ENCODE assay signal across 8 cellular contexts in the genomic region with DNA sequence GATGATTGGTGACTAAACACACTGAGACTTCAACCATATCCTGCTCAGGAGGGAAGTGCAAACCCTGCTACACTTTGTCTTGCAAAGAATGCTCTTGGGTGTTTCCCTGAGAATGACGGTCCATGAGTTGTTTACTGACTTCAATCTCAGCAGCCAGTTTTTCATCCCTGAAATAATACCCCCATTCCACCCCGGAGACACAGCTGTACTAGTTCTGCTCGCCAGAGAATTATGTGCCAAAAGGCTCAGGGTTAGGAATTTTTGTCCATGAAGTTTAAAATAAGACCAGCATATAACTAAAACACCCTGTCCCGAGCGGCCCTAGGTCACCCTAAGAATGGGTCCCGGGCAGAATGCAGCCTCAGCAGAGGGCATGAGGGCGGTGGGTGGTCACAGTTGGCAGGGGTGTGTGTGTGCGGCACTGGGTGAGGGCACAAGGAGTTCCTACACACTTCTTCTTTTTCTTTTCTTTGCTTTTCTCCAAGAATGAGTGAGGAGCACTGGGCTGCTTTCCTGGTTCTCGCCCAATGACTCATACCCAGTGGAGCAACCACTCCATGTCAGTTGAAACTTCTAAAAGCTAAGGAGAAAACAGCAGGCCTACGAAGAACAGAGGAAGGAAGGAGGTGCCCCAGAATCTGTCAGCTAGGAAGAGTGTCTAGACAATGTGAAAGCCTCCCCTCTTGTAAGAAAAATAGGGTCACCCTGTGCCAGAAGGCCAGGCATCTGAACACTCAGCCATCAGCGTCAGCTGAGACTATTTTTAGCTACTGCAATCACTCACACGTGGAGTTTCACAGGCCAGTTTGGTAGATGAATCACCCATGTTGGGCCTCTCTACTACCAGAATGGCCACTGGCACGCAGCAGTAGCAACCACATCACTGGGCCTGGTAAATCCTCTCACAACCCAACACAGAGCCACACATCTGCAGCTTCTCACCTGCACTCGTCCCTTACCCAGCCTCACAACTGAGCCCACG.
DNase-seq lines count a peak whose midpoint lies in the region; ATAC-seq and TF ChIP-seq lines count a peak whose summit lies in the region.

No MANE protein-coding gene starts in this region.

- ATAC-seq in GM19025 (IDR thresholded peaks at IDR 0.05; ENCODE audit: low read depth, unreplicated experiment) (peak; percentile 93), HG03039 (IDR thresholded peaks at IDR 0.05; ENCODE audit: unreplicated experiment) (peak; percentile 91), RWPE2 (ENCODE audit: low read depth) (peak; percentile 86)
- ATAC-seq in CD8-positive, alpha-beta T cell, result no peak

- H3K4me1 ChIP-seq in RWPE2 (ENCODE audit: insufficient read depth, poor library complexity, severe bottlenecking) (peaks cover 10% of the 10 kb centered on the region), skeletal muscle satellite cell (ENCODE audit: control insufficient read depth, insufficient read depth, low read length) (peaks cover 47% of the 10 kb centered on the region), endodermal cell (ENCODE audit: control insufficient read depth, insufficient read depth, low read length) (peaks cover 19% of the 10 kb centered on the region)
- H3K4me1 ChIP-seq in CD8-positive, alpha-beta T cell (ENCODE audit: insufficient read depth, low read length), result no peaks in the 10 kb centered on the region

- H3K9me3 Mint-ChIP-seq in CD8-positive, alpha-beta T cell, result no peaks in the 10 kb centered on the region
- H3K9me3 Mint-ChIP-seq in endodermal cell, result no peaks in the 10 kb centered on the region

- no peak for TF ChIP-seq CTCF in RWPE2 (IDR thresholded peaks at IDR 0.05; ENCODE audit: poor library complexity, severe bottlenecking)
- no peak for TF ChIP-seq CTCF in foreskin fibroblast (IDR thresholded peaks at IDR 0.05; ENCODE audit: low read depth, low read length)
- TF ChIP-seq CTCF in CD8-positive, alpha-beta T cell (IDR thresholded peaks at IDR 0.05), result no peak
- TF ChIP-seq CTCF in endodermal cell (conservative IDR thresholded peaks at IDR 0.05), result no peak

- no peak overlapping the region for H3K4me3 ChIP-seq in RWPE2 (ENCODE audit: severe bottlenecking)
- peak overlapping the region; percentile 10 to 23 for H3K4me3 ChIP-seq in foreskin fibroblast (ENCODE audit: low read depth in 1 of 2, low read length in 2 of 2)
- peak overlapping the region; percentile 49 for H3K4me3 ChIP-seq in skeletal muscle satellite cell (ENCODE audit: low read length)
- no peak overlapping the region for H3K4me3 ChIP-seq in CD8-positive, alpha-beta T cell (ENCODE audit: low read depth, low read length)
- H3K4me3 ChIP-seq in endodermal cell (ENCODE audit: low read length), result no peak overlapping the region

- CTCF ChIA-PET in CD8-positive, alpha-beta T cell (lab: Charles Lee), result no interaction called here

- WGBS in endodermal cell (ENCODE audit: insufficient coverage in 1 of 2, insufficient read length in 1 of 2), 2 experiments, result 95% methylated on average over 9 to 15 of the region's 15 CpGs

- H3K9ac ChIP-seq in skeletal muscle satellite cell (ENCODE audit: low read depth, low read length), result peak overlapping the region; percentile 86
- no peak overlapping the region for H3K9ac ChIP-seq in endodermal cell (ENCODE audit: extremely low read depth, low read length, poor library complexity, severe bottlenecking)

- no peaks in the 10 kb centered on the region for H3K27me3 Mint-ChIP-seq in CD8-positive, alpha-beta T cell (ENCODE audit: low read depth)
- H3K27me3 Mint-ChIP-seq in endodermal cell (ENCODE audit: insufficient read depth), result no peaks in the 10 kb centered on the region

- H3K4me2 ChIP-seq in skeletal muscle satellite cell (ENCODE audit: low read length), result peak overlapping the region; percentile 74

- no peaks in the 10 kb centered on the region for H3K4me1 Mint-ChIP-seq in CD8-positive, alpha-beta T cell (ENCODE audit: low read depth)
- peaks cover 26% of the 10 kb centered on the region for H3K4me1 Mint-ChIP-seq in endodermal cell

- H3K4me3 Mint-ChIP-seq in CD8-positive, alpha-beta T cell, result no peak overlapping the region
- no peak overlapping the region for H3K4me3 Mint-ChIP-seq in endodermal cell

- intact Hi-C loops in CD8-positive, alpha-beta T cell (cut with DNase I, micrococcal nuclease), result no loop called here

- POLR2A ChIA-PET in CD8-positive, alpha-beta T cell (lab: Charles Lee), result no interaction called here

- no peaks in the 10 kb centered on the region for H3K36me3 Mint-ChIP-seq in CD8-positive, alpha-beta T cell
- H3K36me3 Mint-ChIP-seq in endodermal cell (ENCODE audit: low read depth), result peaks cover 67% of the 10 kb centered on the region

- H3K36me3 ChIP-seq in RWPE2 (ENCODE audit: low read depth) (no peaks in the 10 kb centered on the region), skeletal muscle satellite cell (ENCODE audit: insufficient read depth, low read length) (no peaks in the 10 kb centered on the region), endodermal cell (ENCODE audit: control insufficient read depth, insufficient read depth, low read length) (peaks cover 29% of the 10 kb centered on the region)
- no peaks in the 10 kb centered on the region for H3K36me3 ChIP-seq in CD8-positive, alpha-beta T cell (ENCODE audit: insufficient read depth, low read length)

- peak overlapping the region; percentile 41 for H3K27ac ChIP-seq in RWPE2 (ENCODE audit: poor library complexity, severe bottlenecking)
- H3K27ac ChIP-seq in CD8-positive, alpha-beta T cell (ENCODE audit: low read depth, low read length), result no peak overlapping the region
- no peak overlapping the region for H3K27ac ChIP-seq in endodermal cell (ENCODE audit: low read depth, low read length)

- DNase-seq in RWPE2 (ENCODE audit: low spot score), result no peak
- peak; percentile 96 to 97 for DNase-seq in foreskin fibroblast
- DNase-seq in CD8-positive, alpha-beta T cell, result no peak
- DNase-seq in endodermal cell, result no peak
- no peak for DNase-seq in activated CD4-positive, alpha-beta T cell treated with anti-CD3 and anti-CD28 coated beads for 48 hours

- H3K27ac Mint-ChIP-seq in CD8-positive, alpha-beta T cell, result no peak overlapping the region
- H3K27ac Mint-ChIP-seq in endodermal cell, result no peak overlapping the region

- H3K27me3 ChIP-seq in RWPE2 (ENCODE audit: insufficient read depth, poor library complexity, severe bottlenecking), result no peaks in the 10 kb centered on the region
- H3K27me3 ChIP-seq in skeletal muscle satellite cell (ENCODE audit: control insufficient read depth, insufficient read depth, low read length), result no peaks in the 10 kb centered on the region
- H3K27me3 ChIP-seq in CD8-positive, alpha-beta T cell (ENCODE audit: insufficient read depth, low read length), result no peaks in the 10 kb centered on the region
- no peaks in the 10 kb centered on the region for H3K27me3 ChIP-seq in endodermal cell (ENCODE audit: control insufficient read depth, insufficient read depth, low read length, poor library complexity, severe bottlenecking)

- H3K9me3 ChIP-seq in RWPE2 (ENCODE audit: severe bottlenecking), result no peaks in the 10 kb centered on the region
- H3K9me3 ChIP-seq in skeletal muscle satellite cell (replicated peaks; ENCODE audit: low read length), result no peaks in the 10 kb centered on the region
- no peaks in the 10 kb centered on the region for H3K9me3 ChIP-seq in CD8-positive, alpha-beta T cell (ENCODE audit: low read length)
- H3K9me3 ChIP-seq in endodermal cell (ENCODE audit: control insufficient read depth, low read length), result peaks cover under 1% of the 10 kb centered on the region

Comparison
In these comparisons a context has a peak if more than half of its experiments do, and no peak if none do; other contexts are left out.
1. DNase-seq: peak in foreskin fibroblast (2 of 2); none in RWPE2 (single experiment), CD8-positive, alpha-beta T cell (0 of 7), endodermal cell (single experiment) and activated CD4-positive, alpha-beta T cell treated with anti-CD3 and anti-CD28 coated beads for 48 hours (single experiment).
2. H3K4me3 ChIP-seq: peak in foreskin fibroblast (2 of 2) and skeletal muscle satellite cell (single experiment); none in RWPE2 (single experiment), CD8-positive, alpha-beta T cell (single experiment) and endodermal cell (single experiment).